Comparison of ENCODE assay signal across 1 cellular context in genomic region chrX:19761554-19762295, GRCh38.
TF ChIP-seq lines count a peak whose summit lies in the region.

No MANE protein-coding gene starts in this region.

TF ChIP-seq in HepG2, 621 proteins besides CTCF, POLR2A, EP300 and RAD21 (continued from another document):
- TF ChIP-seq NFAT5 (CRISPR knock-in tag; IDR thresholded peaks at IDR 0.05) = no peak
- no peak for TF ChIP-seq IKZF4 (CRISPR knock-in tag; IDR thresholded peaks at IDR 0.05; ENCODE audit: borderline replicate concordance, low read depth, not compliant biosample characterization)
- TF ChIP-seq TBP (CRISPR knock-in tag; IDR thresholded peaks at IDR 0.05) = no peak
- TF ChIP-seq ZNF513 (CRISPR knock-in tag; conservative IDR thresholded peaks at IDR 0.05) = no peak
- no peak for TF ChIP-seq IRF2 (CRISPR knock-in tag; IDR thresholded peaks at IDR 0.05)
- no peak for TF ChIP-seq ZNF281 (CRISPR knock-in tag; IDR thresholded peaks at IDR 0.05; ENCODE audit: borderline replicate concordance)
- TF ChIP-seq ZNF691 (CRISPR knock-in tag; IDR thresholded peaks at IDR 0.05; ENCODE audit: borderline replicate concordance, low read depth) = no peak
- no peak for TF ChIP-seq PRDM15 (CRISPR knock-in tag; IDR thresholded peaks at IDR 0.05)
- TF ChIP-seq ZGPAT (CRISPR knock-in tag; IDR thresholded peaks at IDR 0.05) = no peak
- TF ChIP-seq SIN3B (IDR thresholded peaks at IDR 0.05; ENCODE audit: low read length) = no peak
- no peak for TF ChIP-seq REXO4 (CRISPR knock-in tag; IDR thresholded peaks at IDR 0.05; ENCODE audit: borderline replicate concordance)
